In genomic region chr1:209227941-209228340, GRCh38 we compare ENCODE assay signal across 21 cellular contexts.
"Had no signal": no experiment of that assay in that cellular context is flagged by ENCODE, and none has a peak within 500 bp of the region (broad histone marks: within the 10 kb centered on the region; RNA-seq: fewer than 3 reads in every experiment).

No MANE protein-coding gene starts in this region.

- H3K27ac ChIP-seq: coronary artery, dorsolateral prefrontal cortex, esophagus muscularis mucosa, foreskin keratinocyte, gastroesophageal sphincter, heart left ventricle, hepatocyte, left lung, lower lobe of right lung had no signal

- FAIRE-seq: colon, endothelial cell of umbilical vein, frontal cortex, islet of Langerhans had no signal

- H3K4me2 ChIP-seq: hepatocyte had no signal

- H3K9me3 ChIP-seq: lower lobe of right lung had no signal

- DNase-seq: dermis blood vessel endothelial cell; dorsolateral prefrontal cortex; effector CD8-positive, alpha-beta T cell; effector memory CD8-positive, alpha-beta T cell; foreskin keratinocyte; heart left ventricle; hypothalamus; left cardiac atrium; left lung; left ventricle myocardium superior; lower lobe of right lung; mesenchymal stem cell; midbrain had no signal

- H2AFZ ChIP-seq: hepatocyte had no signal

- H3K79me2 ChIP-seq: hepatocyte had no signal

- ATAC-seq: effector memory CD8-positive, alpha-beta T cell; foreskin keratinocyte; gastroesophageal sphincter; heart left ventricle; left cardiac atrium; left lung; left ventricle myocardium superior; lower lobe of right lung had no signal

- H3K4me3 ChIP-seq: coronary artery, dorsolateral prefrontal cortex, esophagus muscularis mucosa, gastroesophageal sphincter, heart left ventricle, hepatocyte, left lung, lower lobe of right lung had no signal

- H3K27ac Mint-ChIP-seq: effector memory CD8-positive, alpha-beta T cell had no signal

- H3K4me1 ChIP-seq: esophagus muscularis mucosa, gastroesophageal sphincter, heart left ventricle, left lung, lower lobe of right lung had no signal

- H3K27me3 ChIP-seq: foreskin keratinocyte, hepatocyte had no signal

- H3K4me3 Mint-ChIP-seq: effector memory CD8-positive, alpha-beta T cell had no signal

- H3K36me3 ChIP-seq: esophagus muscularis mucosa, gastroesophageal sphincter, heart left ventricle, left lung, lower lobe of right lung had no signal
